ENCODE assay signal across 11 cellular contexts in the genomic region with DNA sequence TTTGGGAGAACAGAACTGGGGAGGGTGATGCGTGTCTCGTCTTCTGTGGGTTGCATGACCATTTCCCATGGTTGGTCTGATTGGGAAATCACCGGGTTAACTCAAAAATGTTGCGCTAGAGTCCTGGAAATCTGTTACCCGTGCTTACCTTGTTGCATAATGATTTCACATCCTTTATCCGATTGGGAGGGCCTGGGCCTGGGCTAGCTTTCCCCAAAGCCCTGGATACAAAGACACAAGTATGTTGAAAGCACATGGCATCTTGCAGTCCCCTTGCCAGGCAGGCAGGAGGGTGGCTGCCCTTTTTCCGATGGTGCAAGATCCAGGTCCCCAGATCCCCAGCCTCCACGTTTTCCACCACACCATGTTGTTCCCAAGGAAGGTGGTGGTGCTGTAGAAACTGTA. TPM values are rescaled to one million over a fixed set of nuclear protein-coding genes. Genes with fewer than 3 reads are reported as not detected.
DNase-seq lines count a peak whose midpoint lies in the region; ATAC-seq and TF ChIP-seq lines count a peak whose summit lies in the region.
"Had no signal": no experiment of that assay in that cellular context is flagged by ENCODE, and none has a peak within 500 bp of the region (broad histone marks: within the 10 kb centered on the region; RNA-seq: fewer than 3 reads in every experiment).

No MANE protein-coding gene starts in this region.

- peak overlapping the region; percentile 45 to 77 (median 60) for H3K27ac ChIP-seq in Peyer's patch
- H3K27ac ChIP-seq in skin epidermis, result peak overlapping the region in 11 of 21 experiments; percentile 11 to 83 (median 64)
- H3K27ac ChIP-seq: testis had no signal

- H3K36me3 ChIP-seq in Peyer's patch, result no peaks in the 10 kb centered on the region

- no peak for TF ChIP-seq CTCF in Peyer's patch (IDR thresholded peaks at IDR 0.05)

- H3K4me1 ChIP-seq in Peyer's patch, result peaks cover 0 to 9% (median 2%) of the 10 kb centered on the region in 4 donors
- H3K4me1 ChIP-seq: testis had no signal

- no peaks in the 10 kb centered on the region for H3K9me3 ChIP-seq in Peyer's patch
- H3K9me3 ChIP-seq: testis had no signal

- H3K4me3 ChIP-seq in Peyer's patch (peak overlapping the region; percentile 27 to 37 (median 32)), skin epidermis (peak overlapping the region in 6 of 7 experiments; percentile 9 to 22 (median 12))
- H3K4me3 ChIP-seq: testis had no signal

- ATAC-seq in GM18511 (IDR thresholded peaks at IDR 0.05; ENCODE audit: unreplicated experiment) (peak; percentile 22), Right ventricle myocardium superior (ENCODE audit: poor library complexity) (peak; percentile 52), HG02885 (IDR thresholded peaks at IDR 0.05; ENCODE audit: poor library complexity, unreplicated experiment) (no peak), GM19035 (IDR thresholded peaks at IDR 0.05; ENCODE audit: unreplicated experiment) (no peak)

- DNase-seq in Peyer's patch (no peak), Right ventricle myocardium superior (peak; percentile 57), HuH-7.5 (ENCODE audit: low spot score) (no peak)
- no peak for DNase-seq in stimulated activated CD4-positive, alpha-beta T cell treated with anti-CD3 and anti-CD28 coated beads, Interleukin-4, amount 100 ng/mL, for 24 hours
- DNase-seq: effector CD4-positive, alpha-beta T cell; NCI-H187; testis had no signal

- TF ChIP-seq POLR2A in Peyer's patch (IDR thresholded peaks at IDR 0.05), result no peak

- intact Hi-C loops in Right ventricle myocardium superior (cut with DNase I), result loop anchor here (10.0 kb wide), 1 partner anchor 121 kb away; no protein-coding TSS in a partner anchor

- H3K27me3 ChIP-seq in Peyer's patch, result peaks cover 0 to 15% of the 10 kb centered on the region in 2 donors
- H3K27me3 ChIP-seq: testis had no signal

RNA-seq across cellular contexts. Expression of gene TRPM2, which starts 0.6 kb away (rescaled TPM):
- total RNA-seq in Peyer's patch (10 to 100 TPM in 1 of 4 donors, 1 to 10 TPM in 3; 1.1 to 27.2 (median 3.3) TPM), Right ventricle myocardium superior (1.9 TPM)

RNA-seq across cellular contexts. Expression of gene CFAP410, which starts 14.8 kb away (rescaled TPM):
- 10 to 100 TPM; 20.5 to 50.6 (median 39.9) TPM for total RNA-seq in Peyer's patch
- total RNA-seq in Right ventricle myocardium superior, result 13.9 TPM

RNA-seq across cellular contexts. Expression of gene PFKL, which starts 54.1 kb away (rescaled TPM):
- total RNA-seq in Peyer's patch (100 to 1,000 TPM; 192 to 404 (median 274) TPM), Right ventricle myocardium superior (42.7 TPM)

Comparison
In these comparisons a context has a peak if more than half of its experiments do, and no peak if none do; other contexts are left out.
1. ATAC-seq: peak in GM18511 (single experiment) and Right ventricle myocardium superior (single experiment); none in HG02885 (single experiment) and GM19035 (single experiment).